In the genomic region with DNA sequence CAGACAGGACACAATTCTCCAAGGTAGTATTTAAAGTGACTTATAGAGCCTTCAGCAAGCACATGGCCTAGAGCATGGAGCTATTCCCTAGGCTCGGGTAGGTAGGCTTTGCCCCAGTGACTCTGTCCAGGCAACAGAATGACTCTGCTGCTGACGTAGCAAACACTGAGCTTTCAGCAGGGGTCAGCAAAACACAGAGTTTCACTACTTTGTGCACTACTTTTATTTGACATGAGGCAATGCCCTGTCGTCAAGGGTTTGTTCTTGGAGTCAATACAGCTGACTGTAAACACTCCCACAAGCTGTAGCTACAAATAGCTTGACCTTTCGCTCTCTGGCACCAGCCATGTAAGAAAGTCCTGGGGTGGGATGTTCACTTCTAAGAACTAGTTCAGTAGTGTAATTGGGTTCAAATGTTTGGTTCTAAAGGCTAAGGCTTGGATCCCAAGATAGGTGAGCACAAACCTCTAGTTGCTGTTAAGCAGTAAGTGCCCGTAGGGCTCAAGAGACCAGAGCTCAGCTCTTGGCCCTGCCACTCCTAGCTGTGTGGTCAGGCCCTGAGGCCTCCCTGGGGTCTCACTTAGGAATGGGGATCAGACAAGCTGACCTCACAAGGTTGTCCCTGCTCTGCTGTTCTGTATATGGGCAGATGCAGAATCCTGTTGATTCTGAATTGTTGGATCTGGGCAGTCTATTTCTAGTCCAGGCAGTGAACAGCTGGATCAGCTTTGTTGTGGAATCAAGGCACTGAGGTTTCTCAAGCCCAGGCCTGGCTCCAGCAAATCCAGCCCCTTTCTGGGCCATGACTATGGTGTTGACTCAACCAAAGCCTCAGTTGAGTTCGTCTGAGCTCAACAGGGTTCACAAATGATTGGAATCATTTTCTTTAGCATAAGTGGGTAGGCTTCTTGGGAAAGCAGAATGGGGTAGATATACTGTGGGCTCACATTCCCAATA, we compare ENCODE assay signal across 11 cellular contexts. TPM values are rescaled to one million over a fixed set of nuclear protein-coding genes. Genes with fewer than 3 reads are reported as not detected.
DNase-seq lines count a peak whose midpoint lies in the region; ATAC-seq lines count a peak whose summit lies in the region.
"Had no signal": no experiment of that assay in that cellular context is flagged by ENCODE, and none has a peak within 500 bp of the region (broad histone marks: within the 10 kb centered on the region; RNA-seq: fewer than 3 reads in every experiment).

No MANE protein-coding gene starts in this region.

- no peaks in the 10 kb centered on the region for H3K27me3 ChIP-seq in H7 (ENCODE audit: control insufficient read depth, insufficient read depth, low read length)

- H3K4me3 ChIP-seq in H7 (ENCODE audit: insufficient read depth, low read depth, low read length) (no peak overlapping the region), skeletal muscle cell (ENCODE audit: low read depth, low read length) (no peak overlapping the region)

- peaks cover 26% of the 10 kb centered on the region for H3K36me3 ChIP-seq in H7 (replicated peaks; ENCODE audit: control insufficient read depth, insufficient read depth, low read length)

- ATAC-seq in GM21529 (IDR thresholded peaks at IDR 0.05; ENCODE audit: unreplicated experiment) (no peak), GM19351 (IDR thresholded peaks at IDR 0.05; ENCODE audit: unreplicated experiment) (no peak)
- ATAC-seq: stimulated activated effector memory CD8-positive, alpha-beta T cell treated with anti-CD3 and anti-CD28 coated beads, Interleukin-12 subunit alpha, Interleukin-12 subunit beta, amount 100 ng/mL, for 72 hours had no signal

- DNase-seq in H7, result peak; percentile 46
- DNase-seq in brain pericyte (ENCODE audit: low read depth, low spot score), result peak; percentile 76
- peak; percentile 83 for DNase-seq in iris pigment epithelial cell (ENCODE audit: low read depth)
- peak; percentile 62 for DNase-seq in skeletal muscle cell (ENCODE audit: low read depth)
- no peak for DNase-seq in NCI-H146 treated with DMSO at 0.1 percent for 48 hours (lab: John Stamatoyannopoulos, UW; ENCODE audit: unreplicated experiment)
- DNase-seq in NCI-H2196 treated with DMSO at 0.1 percent for 48 hours (lab: John Stamatoyannopoulos, UW; ENCODE audit: unreplicated experiment), result no peak
- DNase-seq: immature natural killer cell, NCI-H446 had no signal

RNA-seq across cellular contexts. Expression of gene NODAL, which starts 10.7 kb away (rescaled TPM):
- 151 and 252 TPM in 2 replicates for total RNA-seq in H7 (2014; rRNA removed; shearing (Covaris generic))

RNA-seq across cellular contexts. Expression of gene EIF4EBP2, which starts 26.8 kb away (rescaled TPM):
- 68.6 and 78.0 TPM in 2 replicates for total RNA-seq in H7 (2014; rRNA removed; shearing (Covaris generic))

RNA-seq across cellular contexts. Expression of gene PALD1, which starts 47.8 kb away (rescaled TPM):
- total RNA-seq in H7 (2014; rRNA removed; shearing (Covaris generic)), result 51.9 and 53.2 TPM in 2 replicates

RNA-seq across cellular contexts. Expression of gene LRRC20, which starts 48.3 kb away (rescaled TPM):
- 26.6 and 27.8 TPM in 2 replicates for total RNA-seq in H7 (2014; rRNA removed; shearing (Covaris generic))

Comparison
In these comparisons a context has a peak if more than half of its experiments do, and no peak if none do; other contexts are left out.
1. DNase-seq: peak in H7 (single experiment), brain pericyte (single experiment), iris pigment epithelial cell (single experiment) and skeletal muscle cell (single experiment); none in NCI-H146 treated with DMSO at 0.1 percent for 48 hours (single experiment) and NCI-H2196 treated with DMSO at 0.1 percent for 48 hours (single experiment).